2 cellular contexts compared by ENCODE assay signal in genomic region chr12:57048423-57048822, GRCh38.
TF ChIP-seq lines count a peak whose summit lies in the region.

No MANE protein-coding gene starts in this region.

TF ChIP-seq in A549, 52 proteins besides CTCF, POLR2A, EP300 and RAD21:
- TF ChIP-seq TP53 (CRISPR knock-in tag; IDR thresholded peaks at IDR 0.05): no peak

TF ChIP-seq in GM12891, 5 proteins besides CTCF, POLR2A, EP300 and RAD21:
- no peak for TF ChIP-seq TAF1 (IDR thresholded peaks at IDR 0.05; ENCODE audit: low read depth, low read length)
- TF ChIP-seq POLR2AphosphoS5 (IDR thresholded peaks at IDR 0.05; ENCODE audit: low read depth, low read length): no peak
- TF ChIP-seq SPI1 (IDR thresholded peaks at IDR 0.05; ENCODE audit: low read depth, low read length): no peak
- no peak for TF ChIP-seq PAX5 (IDR thresholded peaks at IDR 0.05; ENCODE audit: insufficient read depth, low read length, severe bottlenecking)
- TF ChIP-seq POU2F2 (IDR thresholded peaks at IDR 0.05; ENCODE audit: low read depth, low read length): no peak
